ENCODE assay signal across 8 cellular contexts in the genomic region with DNA sequence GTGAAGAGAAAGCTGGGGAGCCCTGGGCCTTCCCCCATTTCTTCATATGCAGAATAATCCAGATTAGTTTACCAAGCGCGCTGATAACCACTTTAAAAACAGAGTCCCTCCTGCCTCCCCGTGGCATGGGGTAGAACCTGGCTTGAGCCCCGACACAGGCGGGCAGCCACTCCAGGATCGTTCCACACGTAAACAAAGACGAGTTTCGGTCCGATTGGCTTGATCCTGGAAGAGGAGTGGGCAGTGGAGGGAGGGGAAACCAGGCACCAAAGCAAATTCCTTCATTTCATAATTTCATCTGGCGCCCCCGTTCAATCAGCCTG. TPM values are rescaled to one million over a fixed set of nuclear protein-coding genes. Genes with fewer than 3 reads are reported as not detected.
DNase-seq lines count a peak whose midpoint lies in the region; ATAC-seq and TF ChIP-seq lines count a peak whose summit lies in the region.

No MANE protein-coding gene starts in this region.

- TF ChIP-seq RAD21 in HCT116 (IDR thresholded peaks at IDR 0.05; ENCODE audit: low read depth), result no peak

- H3K4me3 ChIP-seq in HCT116 (replicated peaks in 1 of 2; ENCODE audit: low read depth in 1 of 2, low read length in 2 of 2), result peak overlapping the region; percentile 59 to 91
- peak overlapping the region; percentile 53 to 59 (median 58) for H3K4me3 ChIP-seq in gastrocnemius medialis

- H3K27ac ChIP-seq in HCT116 (ENCODE audit: low read depth, low read length) (peak overlapping the region; percentile 93), gastrocnemius medialis (peak overlapping the region in 1 of 4 donors; percentile 41)

- BruUV-seq in HCT116 (replicated peaks; lab: Mats Ljungman, UMichigan), result TSS peak; percentile 84

- peaks cover 45% of the 10 kb centered on the region for H3K79me2 ChIP-seq in HCT116 (ENCODE audit: insufficient read depth, low read length)

- no peak for TF ChIP-seq POLR2A in HCT116 (IDR thresholded peaks at IDR 0.05; ENCODE audit: borderline replicate concordance, extremely low read depth, insufficient read depth, insufficient read length)
- TF ChIP-seq POLR2A in gastrocnemius medialis (IDR thresholded peaks at IDR 0.05), result no peak

- intact Hi-C loops in HCT116 (cut with micrococcal nuclease) (loop anchor here (2.0 to 10.0 kb wide), 3 partner anchors 78 to 166 kb away; a partner anchor contains a TSS), left cardiac atrium (cut with DNase I) (no loop called here), gastrocnemius medialis (cut with DNase I; ENCODE audit: low total_unique reads) (no loop called here)

- no peak overlapping the region for H3K27ac Mint-ChIP-seq in WTC11

- peaks cover 36% of the 10 kb centered on the region for H3K4me1 Mint-ChIP-seq in WTC11

- TF ChIP-seq CTCF in HCT116 (IDR thresholded peaks at IDR 0.05 in 2 of 3, conservative IDR thresholded peaks at IDR 0.05 in 1 of 3; ENCODE audit: borderline replicate concordance in 1 of 3, insufficient read depth in 1 of 3, low read depth in 2 of 3, low read length in 2 of 3) (no peak), WTC11 (IDR thresholded peaks at IDR 0.05) (no peak), gastrocnemius medialis (IDR thresholded peaks at IDR 0.05 in 4 of 5, conservative IDR thresholded peaks at IDR 0.05 in 1 of 5) (no peak)

- H3K4me1 ChIP-seq in HCT116 (ENCODE audit: control insufficient read depth in 1 of 2, insufficient read depth in 2 of 2, low read length in 2 of 2), result peaks cover 56 to 91% of the 10 kb centered on the region in 2 experiments
- peaks cover 0 to 14% of the 10 kb centered on the region in 2 donors for H3K4me1 ChIP-seq in gastrocnemius medialis

- H4K20me1 ChIP-seq in HCT116 (ENCODE audit: insufficient read depth), result 0 out of 2 replicates have a peak, but pooled peaks cover 3% of the 10 kb centered on the region

- ATAC-seq in HCT116 (peak; percentile 40), WTC11 (peak; percentile 17), left cardiac atrium (peak; percentile 8 to 41), gastrocnemius medialis (peak in 1 of 2 donors; percentile 3), HG03432 (IDR thresholded peaks at IDR 0.05; ENCODE audit: unreplicated experiment) (no peak)

- DNase-seq in HCT116 (ENCODE audit: low read depth, low spot score) (no peak), WTC11 (ENCODE audit: low spot score) (no peak), left cardiac atrium (no peak), gastrocnemius medialis (no peak), NCI-H2227 treated with DMSO at 0.1 percent for 48 hours (lab: John Stamatoyannopoulos, UW) (no peak), NCI-H446 treated with DMSO at 0.1 percent for 48 hours (lab: John Stamatoyannopoulos, UW) (no peak)
- DNase-seq in activated CD8-positive, alpha-beta memory T cell treated with anti-CD3 and anti-CD28 coated beads, Interleukin-2, amount 50 U/mL, for 4 hours, result no peak

- H3K36me3 Mint-ChIP-seq in WTC11, result no peaks in the 10 kb centered on the region

- H3K36me3 ChIP-seq in HCT116 (ENCODE audit: control insufficient read depth in 1 of 2, insufficient read depth in 2 of 2, low read length in 2 of 2), result peaks cover 0 to 15% of the 10 kb centered on the region in 2 experiments; a peak in 1 of 4 replicates
- H3K36me3 ChIP-seq in gastrocnemius medialis, result no peaks in the 10 kb centered on the region

- peak overlapping the region; percentile 97 for H3K4me2 ChIP-seq in HCT116 (ENCODE audit: low read length)

- peak overlapping the region; percentile 84 for H3K4me3 Mint-ChIP-seq in WTC11

- H3K27me3 ChIP-seq in HCT116 (ENCODE audit: insufficient read depth, low read length), result no peaks in the 10 kb centered on the region
- peaks cover 11 to 15% (median 14%) of the 10 kb centered on the region in 3 donors for H3K27me3 ChIP-seq in gastrocnemius medialis

- peak overlapping the region; percentile 89 for H3K9ac ChIP-seq in HCT116 (ENCODE audit: low read length)

- RAD21 ChIA-PET in HCT116 (lab: Charles Lee; ENCODE audit: low non-redundant PET in 1 of 2, low total read pairs in 2 of 2, uncharacterized antibody in 2 of 2, unreplicated experiment in 2 of 2), result interaction anchor here (1.4 to 2.0 kb wide), 3 partner anchors 52 to 78 kb away, joined by 4 to 12 read pairs (median 10); a partner anchor contains a TSS

- in situ Hi-C loops in gastrocnemius medialis (cut with MboI; ENCODE audit: low sequenced_read_pairs in 4 of 4), result no loop called here

- no peaks in the 10 kb centered on the region for H3K9me3 Mint-ChIP-seq in WTC11

- CTCF ChIA-PET in HCT116 (lab: Charles Lee) (interaction anchor here (1.2 to 3.7 kb wide), 4 partner anchors 18 to 101 kb away, joined by 3 to 29 read pairs (median 5); no protein-coding TSS in a partner anchor), WTC11 (lab: Charles Lee) (interaction anchor here (1.0 to 3.3 kb wide), 12 partner anchors 13 to 322 kb away, joined by 3 to 16 read pairs (median 4); no protein-coding TSS in a partner anchor)

- POLR2A ChIA-PET in HCT116 (lab: Charles Lee), result interaction anchor here (1.3 to 3.9 kb wide), 12 partner anchors 8 to 101 kb away, joined by 3 to 66 read pairs (median 16); no protein-coding TSS in a partner anchor
- POLR2A ChIA-PET in WTC11 (lab: Charles Lee), result no interaction called here

- no peaks in the 10 kb centered on the region for H3K9me2 ChIP-seq in HCT116 (ENCODE audit: insufficient read depth)

- H2AFZ ChIP-seq in HCT116 (ENCODE audit: low read depth, low read length, poor library complexity, severe bottlenecking), result no peak overlapping the region

- peaks cover 74% of the 10 kb centered on the region for H3K27me3 Mint-ChIP-seq in WTC11 (ENCODE audit: low read depth)

- no peaks in the 10 kb centered on the region for H3K9me3 ChIP-seq in HCT116 (ENCODE audit: control insufficient read depth in 1 of 2, insufficient read depth in 1 of 2, low read depth in 1 of 2, low read length in 2 of 2)
- H3K9me3 ChIP-seq in gastrocnemius medialis, result no peaks in the 10 kb centered on the region

TF ChIP-seq in HCT116, 20 proteins besides CTCF, POLR2A, EP300 and RAD21 (continues in another document):
- TF ChIP-seq ELF1 (IDR thresholded peaks at IDR 0.05; ENCODE audit: borderline replicate concordance, low read depth), result no peak
- no peak for TF ChIP-seq POLR2AphosphoS5 (IDR thresholded peaks at IDR 0.05; ENCODE audit: low read depth, low read length)
- TF ChIP-seq SIN3A (IDR thresholded peaks at IDR 0.05; ENCODE audit: low read depth), result no peak
- TF ChIP-seq EGR1 (IDR thresholded peaks at IDR 0.05; ENCODE audit: low read depth), result no peak
- no peak for TF ChIP-seq SP1 (IDR thresholded peaks at IDR 0.05; ENCODE audit: low read depth)
- TF ChIP-seq ZFX (IDR thresholded peaks at IDR 0.05), result no peak
- TF ChIP-seq, protein P1, sequence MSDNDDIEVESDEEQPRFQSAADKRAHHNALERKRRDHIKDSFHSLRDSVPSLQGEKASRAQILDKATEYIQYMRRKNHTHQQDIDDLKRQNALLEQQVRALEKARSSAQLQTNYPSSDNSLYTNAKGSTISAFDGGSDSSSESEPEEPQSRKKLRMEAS (IDR thresholded peaks at IDR 0.05), result no peak

TF ChIP-seq in WTC11, 78 proteins besides CTCF, POLR2A, EP300 and RAD21 (continues in another document):
- no peak for TF ChIP-seq ZNF317 (CRISPR knock-in tag; IDR thresholded peaks at IDR 0.05; ENCODE audit: borderline replicate concordance, low read depth)
- TF ChIP-seq, protein P2, sequence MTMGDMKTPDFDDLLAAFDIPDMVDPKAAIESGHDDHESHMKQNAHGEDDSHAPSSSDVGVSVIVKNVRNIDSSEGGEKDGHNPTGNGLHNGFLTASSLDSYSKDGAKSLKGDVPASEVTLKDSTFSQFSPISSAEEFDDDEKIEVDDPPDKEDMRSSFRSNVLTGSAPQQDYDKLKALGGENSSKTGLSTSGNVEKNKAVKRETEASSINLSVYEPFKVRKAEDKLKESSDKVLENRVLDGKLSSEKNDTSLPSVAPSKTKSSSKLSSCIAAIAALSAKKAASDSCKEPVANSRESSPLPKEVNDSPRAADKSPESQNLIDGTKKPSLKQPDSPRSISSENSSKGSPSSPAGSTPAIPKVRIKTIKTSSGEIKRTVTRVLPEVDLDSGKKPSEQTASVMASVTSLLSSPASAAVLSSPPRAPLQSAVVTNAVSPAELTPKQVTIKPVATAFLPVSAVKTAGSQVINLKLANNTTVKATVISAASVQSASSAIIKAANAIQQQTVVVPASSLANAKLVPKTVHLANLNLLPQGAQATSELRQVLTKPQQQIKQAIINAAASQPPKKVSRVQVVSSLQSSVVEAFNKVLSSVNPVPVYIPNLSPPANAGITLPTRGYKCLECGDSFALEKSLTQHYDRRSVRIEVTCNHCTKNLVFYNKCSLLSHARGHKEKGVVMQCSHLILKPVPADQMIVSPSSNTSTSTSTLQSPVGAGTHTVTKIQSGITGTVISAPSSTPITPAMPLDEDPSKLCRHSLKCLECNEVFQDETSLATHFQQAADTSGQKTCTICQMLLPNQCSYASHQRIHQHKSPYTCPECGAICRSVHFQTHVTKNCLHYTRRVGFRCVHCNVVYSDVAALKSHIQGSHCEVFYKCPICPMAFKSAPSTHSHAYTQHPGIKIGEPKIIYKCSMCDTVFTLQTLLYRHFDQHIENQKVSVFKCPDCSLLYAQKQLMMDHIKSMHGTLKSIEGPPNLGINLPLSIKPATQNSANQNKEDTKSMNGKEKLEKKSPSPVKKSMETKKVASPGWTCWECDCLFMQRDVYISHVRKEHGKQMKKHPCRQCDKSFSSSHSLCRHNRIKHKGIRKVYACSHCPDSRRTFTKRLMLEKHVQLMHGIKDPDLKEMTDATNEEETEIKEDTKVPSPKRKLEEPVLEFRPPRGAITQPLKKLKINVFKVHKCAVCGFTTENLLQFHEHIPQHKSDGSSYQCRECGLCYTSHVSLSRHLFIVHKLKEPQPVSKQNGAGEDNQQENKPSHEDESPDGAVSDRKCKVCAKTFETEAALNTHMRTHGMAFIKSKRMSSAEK (CRISPR knock-in tag; IDR thresholded peaks at IDR 0.05; ENCODE audit: borderline replicate concordance), result no peak

RNA-seq across cellular contexts. Expression of a gene that starts 0.9 kb away (rescaled TPM):
- total RNA-seq in HCT116 (2021; ENCODE audit: unreplicated experiment) (305 TPM), WTC11 (2021) (1.1 to 1.3 TPM (median 1.3 TPM) in 3 replicates), left cardiac atrium (1 to 10 TPM; 2.6 to 5.6 TPM), gastrocnemius medialis (1 to 10 TPM in 1 of 4 donors, under 1 TPM in 3; 0.23 to 5.8 (median 0.52) TPM)
- polyA plus RNA-seq in HCT116 (2012), result 200 and 379 TPM in 2 replicates

Comparison
In these comparisons a context has a peak if more than half of its experiments do, and no peak if none do; other contexts are left out.
1. RNA of a gene that starts 0.9 kb away (total RNA-seq): 305 TPM in HCT116 (single experiment); 2.6 to 5.6 TPM in left cardiac atrium, 1.1 to 1.3 TPM in WTC11 and 0.23 to 5.8 TPM in gastrocnemius medialis; every median in the first group is over 10 times any median in the second.